9 cellular contexts compared by ENCODE assay signal in the genomic region with DNA sequence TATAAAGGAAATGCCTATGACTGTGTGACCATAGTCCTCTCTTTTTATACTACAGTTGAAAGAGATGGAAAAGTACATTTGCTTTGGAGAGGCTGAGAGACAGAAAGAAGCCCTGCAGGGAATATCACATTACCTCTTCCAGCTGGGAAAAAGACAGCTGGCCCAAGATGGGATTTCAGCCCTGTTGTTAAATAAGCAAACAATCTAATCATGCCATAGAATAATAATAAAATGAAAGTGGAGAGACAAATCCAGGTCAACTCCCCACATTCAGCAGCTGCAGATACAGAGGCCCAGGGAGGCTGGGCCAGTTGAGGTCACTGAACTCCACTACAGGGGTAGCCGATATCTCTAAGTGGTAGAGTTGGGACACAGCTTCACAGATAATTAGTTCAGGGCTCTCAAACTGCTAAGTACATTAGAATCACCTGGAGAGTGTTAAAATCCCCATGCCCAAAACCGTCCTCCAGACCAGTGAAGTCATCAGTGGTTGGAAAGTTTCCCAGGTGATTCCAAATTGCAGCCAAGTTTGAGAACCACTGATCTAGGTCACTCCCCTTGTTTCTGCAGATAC.
DNase-seq lines count a peak whose midpoint lies in the region; ATAC-seq and TF ChIP-seq lines count a peak whose summit lies in the region.
"Had no signal": no experiment of that assay in that cellular context is flagged by ENCODE, and none has a peak within 500 bp of the region (broad histone marks: within the 10 kb centered on the region; RNA-seq: fewer than 3 reads in every experiment).

No MANE protein-coding gene starts in this region.

- TF ChIP-seq POLR2A in breast epithelium (IDR thresholded peaks at IDR 0.05) = no peak

- H3K27ac Mint-ChIP-seq in mesothelial cell of epicardium = peak overlapping the region; percentile 51
- no peak overlapping the region for H3K27ac Mint-ChIP-seq in natural killer cell
- H3K27ac Mint-ChIP-seq: activated naive CD8-positive, alpha-beta T cell treated with anti-CD3 and anti-CD28 coated beads, Interleukin-2, amount 50 U/mL, for 24 hours had no signal

- peaks cover 8% of the 10 kb centered on the region for H3K9me3 Mint-ChIP-seq in mesothelial cell of epicardium
- no peaks in the 10 kb centered on the region for H3K9me3 Mint-ChIP-seq in natural killer cell
- H3K9me3 Mint-ChIP-seq: activated naive CD8-positive, alpha-beta T cell treated with anti-CD3 and anti-CD28 coated beads, Interleukin-2, amount 50 U/mL, for 24 hours had no signal

- H3K4me3 Mint-ChIP-seq in mesothelial cell of epicardium (no peak overlapping the region), natural killer cell (no peak overlapping the region)
- H3K4me3 Mint-ChIP-seq: activated naive CD8-positive, alpha-beta T cell treated with anti-CD3 and anti-CD28 coated beads, Interleukin-2, amount 50 U/mL, for 24 hours had no signal

- no peaks in the 10 kb centered on the region for H3K4me1 ChIP-seq in breast epithelium

- H3K27me3 ChIP-seq in breast epithelium = no peaks in the 10 kb centered on the region

- no peaks in the 10 kb centered on the region for H3K27me3 Mint-ChIP-seq in mesothelial cell of epicardium (ENCODE audit: low read depth)
- peaks cover 3 to 7% of the 10 kb centered on the region in 2 donors for H3K27me3 Mint-ChIP-seq in natural killer cell (ENCODE audit: low read depth in 2 of 2)
- H3K27me3 Mint-ChIP-seq: activated naive CD8-positive, alpha-beta T cell treated with anti-CD3 and anti-CD28 coated beads, Interleukin-2, amount 50 U/mL, for 24 hours had no signal

- peak; percentile 87 for DNase-seq in DMS 273 (lab: John Stamatoyannopoulos, UW; ENCODE audit: unreplicated experiment)
- DNase-seq in NCI-H2107 treated with DMSO at 0.1 percent for 48 hours (lab: John Stamatoyannopoulos, UW; ENCODE audit: unreplicated experiment) = peak; percentile 91
- DNase-seq in breast epithelium (ENCODE audit: low spot score in 2 of 2) = no peak
- no peak for DNase-seq in mesothelial cell of epicardium (ENCODE audit: low spot score in 2 of 2, unreplicated experiment in 2 of 2)
- no peak for DNase-seq in OCI-M2 (lab: John Stamatoyannopoulos, UW; ENCODE audit: unreplicated experiment)
- DNase-seq in NOMO-1 (lab: John Stamatoyannopoulos, UW; ENCODE audit: unreplicated experiment in 2 of 2) = no peak
- no peak for DNase-seq in natural killer cell
- DNase-seq: activated naive CD8-positive, alpha-beta T cell treated with anti-CD3 and anti-CD28 coated beads, Interleukin-2, amount 50 U/mL, for 24 hours had no signal

- TF ChIP-seq CTCF in breast epithelium (IDR thresholded peaks at IDR 0.05) (no peak), mesothelial cell of epicardium (IDR thresholded peaks at IDR 0.05; ENCODE audit: unreplicated experiment) (no peak), natural killer cell (IDR thresholded peaks at IDR 0.05) (no peak)

- H3K27ac ChIP-seq in breast epithelium = peak overlapping the region; percentile 65 to 78

- intact Hi-C loops in breast epithelium (cut with DNase I; ENCODE audit: low total_unique reads) = no loop called here
- intact Hi-C loops in natural killer cell (cut with micrococcal nuclease) = no loop called here

- no peaks in the 10 kb centered on the region for H3K9me3 ChIP-seq in breast epithelium

- H3K4me1 Mint-ChIP-seq in mesothelial cell of epicardium (peaks cover 17% of the 10 kb centered on the region), natural killer cell (peaks cover 6 to 24% of the 10 kb centered on the region in 2 donors)

- H3K4me3 ChIP-seq in breast epithelium = peak overlapping the region in 1 of 3 donors; percentile 4

- ATAC-seq in HG03469 (IDR thresholded peaks at IDR 0.05; ENCODE audit: unreplicated experiment) = no peak
- ATAC-seq in natural killer cell = no peak
- ATAC-seq: activated naive CD8-positive, alpha-beta T cell treated with anti-CD3 and anti-CD28 coated beads, Interleukin-2, amount 50 U/mL, for 24 hours had no signal

- no peaks in the 10 kb centered on the region for H3K36me3 ChIP-seq in breast epithelium

- H3K36me3 Mint-ChIP-seq in mesothelial cell of epicardium = no peaks in the 10 kb centered on the region
- H3K36me3 Mint-ChIP-seq in natural killer cell = no peaks in the 10 kb centered on the region

Comparison
In these comparisons a context has a peak if more than half of its experiments do, and no peak if none do; other contexts are left out.
1. DNase-seq: peak in DMS 273 (single experiment) and NCI-H2107 treated with DMSO at 0.1 percent for 48 hours (single experiment); none in breast epithelium (0 of 2), mesothelial cell of epicardium (0 of 2), OCI-M2 (single experiment), NOMO-1 (0 of 2) and natural killer cell (single experiment).